Comparison of ENCODE assay signal across 11 cellular contexts in genomic region chr3:112514527-112515128, GRCh38. TPM values are rescaled to one million over a fixed set of nuclear protein-coding genes. Genes with fewer than 3 reads are reported as not detected.
DNase-seq lines count a peak whose midpoint lies in the region; ATAC-seq and TF ChIP-seq lines count a peak whose summit lies in the region.
"Had no signal": no experiment of that assay in that cellular context is flagged by ENCODE, and none has a peak within 500 bp of the region (broad histone marks: within the 10 kb centered on the region; RNA-seq: fewer than 3 reads in every experiment).

No MANE protein-coding gene starts in this region.

- TF ChIP-seq EP300 in transverse colon (IDR thresholded peaks at IDR 0.05; ENCODE audit: low read depth), result no peak

- in situ Hi-C loops in transverse colon (cut with MboI; ENCODE audit: low pct_ligation_motif_present in 1 of 4, low pct_unique_long_range_greater_than_20kb in 1 of 4, low sequenced_read_pairs in 3 of 4), result loop anchor here (5.0 to 25.0 kb wide), 4 partner anchors 190 to 402 kb away; partner anchors contain the start of gene GCSAM (in 2 of the 4)

- H3K27ac ChIP-seq in esophagus squamous epithelium (no peak overlapping the region), transverse colon (no peak overlapping the region)
- H3K27ac ChIP-seq: right atrium auricular region, SJSA1 had no signal

- peak; percentile 100 for ATAC-seq in GM19351 (IDR thresholded peaks at IDR 0.05; ENCODE audit: unreplicated experiment)
- peak; percentile 99 for ATAC-seq in HG03025 (IDR thresholded peaks at IDR 0.05; ENCODE audit: low FRiP score, unreplicated experiment)

- no peaks in the 10 kb centered on the region for H3K36me3 ChIP-seq in GM06990 (ENCODE audit: control insufficient read depth, insufficient read depth, low read length)
- no peaks in the 10 kb centered on the region for H3K36me3 ChIP-seq in esophagus squamous epithelium
- H3K36me3 ChIP-seq in transverse colon, result no peaks in the 10 kb centered on the region
- H3K36me3 ChIP-seq: right atrium auricular region, SJSA1 had no signal

- no peak for TF ChIP-seq CTCF in GM06990 (IDR thresholded peaks at IDR 0.05; ENCODE audit: insufficient read depth, low read length, poor library complexity, severe bottlenecking)
- no peak for TF ChIP-seq CTCF in esophagus squamous epithelium (IDR thresholded peaks at IDR 0.05)
- no peak for TF ChIP-seq CTCF in transverse colon (IDR thresholded peaks at IDR 0.05)

- intact Hi-C loops in esophagus squamous epithelium (cut with DNase I) (no loop called here), transverse colon (cut with DNase I; ENCODE audit: low total_unique reads) (loop anchor here (5.0 kb wide), 1 partner anchor 222 kb away; the partner anchor contains the start of gene SLC9C1)

- CTCF ChIA-PET in activated CD4-positive, alpha-beta memory T cell treated with anti-CD3 and anti-CD28 coated beads, Interleukin-2, amount 10 ng/mL, durations not matched to agents 7 days and 5 days (lab: Charles Lee), result interaction anchor here (1.0 to 2.4 kb wide), 6 partner anchors 15 to 403 kb away, joined by 3 to 13 read pairs (median 4); partner anchors contain the start of genes BTLA and CD200

- 58% methylated on average over 2 of the region's 2 CpGs for WGBS in esophagus squamous epithelium, 2 donors
- 40% methylated on average over 2 of the region's 2 CpGs; no CpG with 5 or more reads in 1 of the 2 donors for WGBS in transverse colon (ENCODE audit: low coverage in 1 of 2), 2 donors

- H3K4me3 Mint-ChIP-seq in activated CD4-positive, alpha-beta memory T cell treated with anti-CD3 and anti-CD28 coated beads, Interleukin-2, amount 10 ng/mL, durations not matched to agents 7 days and 5 days, result no peak overlapping the region

- H3K4me3 ChIP-seq in GM06990 (replicated peaks; ENCODE audit: low read depth, low read length), result peak overlapping the region; percentile 10
- H3K4me3 ChIP-seq in esophagus squamous epithelium, result no peak overlapping the region
- no peak overlapping the region for H3K4me3 ChIP-seq in transverse colon
- H3K4me3 ChIP-seq: right atrium auricular region, SJSA1 had no signal

- peaks cover 37% of the 10 kb centered on the region for H3K4me1 Mint-ChIP-seq in activated CD4-positive, alpha-beta memory T cell treated with anti-CD3 and anti-CD28 coated beads, Interleukin-2, amount 10 ng/mL, durations not matched to agents 7 days and 5 days

- peaks cover 24% of the 10 kb centered on the region for H3K36me3 Mint-ChIP-seq in activated CD4-positive, alpha-beta memory T cell treated with anti-CD3 and anti-CD28 coated beads, Interleukin-2, amount 10 ng/mL, durations not matched to agents 7 days and 5 days (ENCODE audit: low read depth)

- TF ChIP-seq POLR2A in esophagus squamous epithelium (IDR thresholded peaks at IDR 0.05) (no peak), transverse colon (IDR thresholded peaks at IDR 0.05) (no peak)

- DNase-seq in GM06990 (ENCODE audit: extremely low read depth, insufficient read length) (peak; percentile 60), esophagus squamous epithelium (lab: John Stamatoyannopoulos, UW) (no peak), transverse colon (no peak), 8988T (no peak), GF-D8 (lab: John Stamatoyannopoulos, UW) (no peak)
- peak; percentile 54 for DNase-seq in activated CD4-positive, alpha-beta memory T cell treated with anti-CD3 and anti-CD28 coated beads, Interleukin-2, amount 10 ng/mL, durations not matched to agents 7 days and 5 days

- H3K9me3 Mint-ChIP-seq in activated CD4-positive, alpha-beta memory T cell treated with anti-CD3 and anti-CD28 coated beads, Interleukin-2, amount 10 ng/mL, durations not matched to agents 7 days and 5 days, result peaks cover 9% of the 10 kb centered on the region

- POLR2A ChIA-PET in activated CD4-positive, alpha-beta memory T cell treated with anti-CD3 and anti-CD28 coated beads, Interleukin-2, amount 10 ng/mL, durations not matched to agents 7 days and 5 days (lab: Charles Lee), result interaction anchor here (0.6 to 3.1 kb wide), 7 partner anchors 15 to 182 kb away, joined by 3 to 25 read pairs (median 4); partner anchors contain the start of genes ATG3, BTLA, CD200 and SLC35A5

- H3K27ac Mint-ChIP-seq in activated CD4-positive, alpha-beta memory T cell treated with anti-CD3 and anti-CD28 coated beads, Interleukin-2, amount 10 ng/mL, durations not matched to agents 7 days and 5 days, result peak overlapping the region; percentile 69

- H3K27me3 ChIP-seq in GM06990 (replicated peaks; ENCODE audit: control insufficient read depth, insufficient read depth, low read length) (no peaks in the 10 kb centered on the region), esophagus squamous epithelium (no peaks in the 10 kb centered on the region), transverse colon (no peaks in the 10 kb centered on the region)
- H3K27me3 ChIP-seq: right atrium auricular region, SJSA1 had no signal

- H3K4me1 ChIP-seq in esophagus squamous epithelium, result no peaks in the 10 kb centered on the region
- no peaks in the 10 kb centered on the region for H3K4me1 ChIP-seq in transverse colon
- H3K4me1 ChIP-seq: right atrium auricular region, SJSA1 had no signal

- H3K9me3 ChIP-seq in esophagus squamous epithelium (no peaks in the 10 kb centered on the region), transverse colon (no peaks in the 10 kb centered on the region)
- H3K9me3 ChIP-seq: SJSA1 had no signal

- H3K27me3 Mint-ChIP-seq in activated CD4-positive, alpha-beta memory T cell treated with anti-CD3 and anti-CD28 coated beads, Interleukin-2, amount 10 ng/mL, durations not matched to agents 7 days and 5 days, result no peaks in the 10 kb centered on the region

RNA-seq across cellular contexts. Expression of gene BTLA, which starts 15.4 kb away (rescaled TPM):
- total RNA-seq in activated CD4-positive, alpha-beta memory T cell treated with anti-CD3 and anti-CD28 coated beads, Interleukin-2, amount 10 ng/mL, durations not matched to agents 7 days and 5 days, result 10 to 100 TPM; 45.7 to 46.3 TPM
- total RNA-seq in esophagus squamous epithelium (under 1 TPM in 3 of 4 donors, not detected in 1; 0.22 to 0.57 (median 0.41) TPM), transverse colon (10 to 100 TPM in 1 of 4 donors, under 1 TPM in 1, not detected in 2; 0.82 to 12.9 TPM)
- total RNA-seq: astrocyte, right atrium auricular region, SJSA1 had no signal

RNA-seq across cellular contexts. Expression of gene ATG3, which starts 47.1 kb away (rescaled TPM):
- total RNA-seq in activated CD4-positive, alpha-beta memory T cell treated with anti-CD3 and anti-CD28 coated beads, Interleukin-2, amount 10 ng/mL, durations not matched to agents 7 days and 5 days, result 10 to 100 TPM; 74.8 to 75.3 TPM
- total RNA-seq in esophagus squamous epithelium (10 to 100 TPM; 48.3 to 58.6 (median 51.3) TPM), transverse colon (10 to 100 TPM; 24.3 to 82.6 (median 52.8) TPM)

RNA-seq across cellular contexts. Expression of gene SLC35A5, which starts 47.2 kb away (rescaled TPM):
- total RNA-seq in activated CD4-positive, alpha-beta memory T cell treated with anti-CD3 and anti-CD28 coated beads, Interleukin-2, amount 10 ng/mL, durations not matched to agents 7 days and 5 days, result 10 to 100 TPM; 29.7 TPM
- total RNA-seq in esophagus squamous epithelium (10 to 100 TPM in 3 of 4 donors, 1 to 10 TPM in 1; 8.1 to 22.8 (median 17.8) TPM), transverse colon (10 to 100 TPM in 3 of 4 donors, under 1 TPM in 1; 0.80 to 49.2 (median 25.4) TPM)

Comparison
In these comparisons a context has a peak if more than half of its experiments do, and no peak if none do; other contexts are left out.
1. DNase-seq: peak in GM06990 (single experiment) and activated CD4-positive, alpha-beta memory T cell treated with anti-CD3 and anti-CD28 coated beads, Interleukin-2, amount 10 ng/mL, durations not matched to agents 7 days and 5 days (single experiment); none in esophagus squamous epithelium (single experiment), transverse colon (single experiment), 8988T (single experiment) and GF-D8 (single experiment).